14 cellular contexts compared by ENCODE assay signal in the genomic region with DNA sequence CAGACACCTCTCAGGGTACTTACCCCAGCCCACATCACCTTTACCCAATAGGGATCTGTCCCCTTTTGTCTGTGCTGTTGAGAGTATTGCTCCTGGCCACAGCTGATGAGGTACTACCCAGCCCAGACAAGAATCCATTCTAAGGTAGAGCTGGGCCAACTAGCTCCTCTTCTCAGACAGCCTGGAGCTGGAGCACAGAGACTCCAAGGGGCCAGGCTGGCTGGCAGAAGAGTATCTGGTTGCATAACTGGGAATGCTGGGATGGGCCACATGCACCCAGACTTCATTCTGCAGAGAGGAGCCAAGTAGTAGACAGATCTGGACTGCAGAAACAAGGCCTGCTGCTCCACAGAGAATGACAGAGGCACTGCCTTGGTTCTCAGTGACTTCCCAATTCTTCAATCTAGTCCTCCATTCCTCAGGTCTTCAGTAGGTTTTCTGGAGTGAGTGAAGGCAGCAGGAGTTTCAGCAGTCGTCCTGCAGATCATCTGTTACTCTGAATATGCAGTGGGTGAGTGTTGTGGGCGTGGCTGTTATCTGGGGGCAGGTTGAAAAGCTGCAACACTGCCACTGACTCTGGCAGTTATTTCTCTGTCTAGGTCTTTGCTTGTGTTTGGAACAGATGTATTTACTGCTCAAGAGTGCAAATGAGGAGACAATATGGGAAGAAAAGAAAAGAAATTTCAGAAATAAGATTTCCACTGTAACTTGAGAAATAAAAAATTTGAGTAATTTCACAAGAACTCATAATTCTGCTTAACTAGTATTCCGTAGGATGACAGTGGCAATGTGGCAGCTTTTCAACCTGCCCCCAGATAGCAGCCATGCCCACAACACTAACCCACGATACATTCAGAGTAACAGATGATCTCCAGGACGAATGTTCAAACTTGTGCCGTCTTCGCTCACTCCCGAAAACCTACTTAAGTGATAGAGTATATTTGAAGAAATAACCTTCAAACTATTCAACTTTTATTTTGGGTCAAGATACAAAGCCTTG. TPM values are rescaled to one million over a fixed set of nuclear protein-coding genes. Genes with fewer than 3 reads are reported as not detected.
A peak's percentile ranks its signal among the peaks of the same experiment; 100 is the strongest.
DNase-seq lines count a peak whose midpoint lies in the region; ATAC-seq, FAIRE-seq and TF ChIP-seq lines count a peak whose summit lies in the region.
"Had no signal": no experiment of that assay in that cellular context is flagged by ENCODE, and none has a peak within 500 bp of the region (broad histone marks: within the 10 kb centered on the region; RNA-seq: fewer than 3 reads in every experiment).

No MANE protein-coding gene starts in this region.

- peaks cover 85% of the 10 kb centered on the region for H3K79me2 ChIP-seq in keratinocyte (ENCODE audit: control insufficient read depth, insufficient read depth, low read length)

- H3K4me3 ChIP-seq in keratinocyte (ENCODE audit: control insufficient read depth in 2 of 3, extremely low read depth in 1 of 3, insufficient read depth in 2 of 3, low read depth in 1 of 3, low read length in 3 of 3), result no peak overlapping the region
- H3K4me3 ChIP-seq: thoracic aorta had no signal

- peaks cover 3 to 4% of the 10 kb centered on the region in 2 experiments for H3K36me3 ChIP-seq in keratinocyte (ENCODE audit: control insufficient read depth in 2 of 2, extremely low read depth in 1 of 2, insufficient read depth in 2 of 2, low read length in 2 of 2)
- H3K36me3 ChIP-seq: thoracic aorta had no signal

- dilution Hi-C loops in keratinocyte (cut with MboI; ENCODE audit: extremely low pct_ligation_motif_present, low sequenced_read_pairs), result no loop called here

- H3K4me2 ChIP-seq in keratinocyte (ENCODE audit: control insufficient read depth, extremely low read depth, insufficient read depth, low read depth, low read length), result no peak overlapping the region

- no peaks in the 10 kb centered on the region for H3K27me3 ChIP-seq in keratinocyte (ENCODE audit: control insufficient read depth, extremely low read depth, insufficient read depth, low read length)

- peaks cover 48% of the 10 kb centered on the region for H3K4me1 ChIP-seq in keratinocyte (ENCODE audit: control insufficient read depth, extremely low read depth, insufficient read depth, low read length)

- no peak for TF ChIP-seq CTCF in activated CD8-positive, alpha-beta T cell treated with anti-CD3 and anti-CD28 coated beads for 36 hours (IDR thresholded peaks at IDR 0.05)
- no peak for TF ChIP-seq CTCF in keratinocyte (optimal IDR thresholded peaks at IDR 0.05 in 1 of 3, IDR thresholded peaks at IDR 0.05 in 1 of 3, conservative IDR thresholded peaks at IDR 0.05 in 1 of 3; ENCODE audit: extremely low read depth in 1 of 3, insufficient read depth in 2 of 3, low read length in 3 of 3)

- H3K27ac ChIP-seq in keratinocyte (ENCODE audit: control insufficient read depth, insufficient read depth, low read length), result no peak overlapping the region
- H3K27ac ChIP-seq: thoracic aorta had no signal

- DNase-seq in activated CD8-positive, alpha-beta T cell treated with anti-CD3 and anti-CD28 coated beads for 36 hours, result peak; percentile 31
- DNase-seq in activated CD8-positive, alpha-beta T cell treated with anti-CD3 and anti-CD28 coated beads, Interleukin-2, amount 10 ng/mL, durations not matched to agents 7 days and 5 days, result no peak
- DNase-seq in amniotic epithelial cell (ENCODE audit: low read depth), result peak; percentile 35
- no peak for DNase-seq in keratinocyte (ENCODE audit: low read depth, low spot score)
- DNase-seq in stimulated activated naive B cell treated with anti-CD40 and anti-IgM and Interleukin-4, amounts not matched to agents 10 μg/mL and 1 μg/mL and 100 μg/mL, for 72 hours, result no peak
- no peak for DNase-seq in AML-193 (lab: John Stamatoyannopoulos, UW)
- no peak for DNase-seq in 8988T
- DNase-seq: activated CD4-positive, alpha-beta T cell treated with anti-CD3 and anti-CD28 coated beads for 48 hours; NCI-H2107; SHP77 had no signal

- H4K20me1 ChIP-seq in keratinocyte (ENCODE audit: control insufficient read depth, extremely low read depth, insufficient read depth, low read length), result peaks cover 33% of the 10 kb centered on the region

- intact Hi-C loops in activated CD8-positive, alpha-beta T cell treated with anti-CD3 and anti-CD28 coated beads for 36 hours (cut with micrococcal nuclease), result no loop called here

- peak; percentile 27 for ATAC-seq in activated CD8-positive, alpha-beta T cell treated with anti-CD3 and anti-CD28 coated beads for 36 hours
- ATAC-seq in activated CD8-positive, alpha-beta T cell treated with anti-CD3 and anti-CD28 coated beads, Interleukin-2, amount 10 ng/mL, durations not matched to agents 7 days and 5 days, result no peak
- peak; percentile 60 to 72 for ATAC-seq in stimulated activated naive B cell treated with anti-CD40 and anti-IgM and Interleukin-4, amounts not matched to agents 10 μg/mL and 1 μg/mL and 100 μg/mL, for 72 hours (replicated peaks)
- no peak for ATAC-seq in GM19395 (IDR thresholded peaks at IDR 0.05; ENCODE audit: unreplicated experiment)

- H3K27ac Mint-ChIP-seq in activated CD8-positive, alpha-beta T cell treated with anti-CD3 and anti-CD28 coated beads for 36 hours, result no peak overlapping the region
- H3K27ac Mint-ChIP-seq in activated CD8-positive, alpha-beta T cell treated with anti-CD3 and anti-CD28 coated beads, Interleukin-2, amount 10 ng/mL, durations not matched to agents 7 days and 5 days, result no peak overlapping the region
- peak overlapping the region; percentile 20 for H3K27ac Mint-ChIP-seq in stimulated activated naive B cell treated with anti-CD40 and anti-IgM and Interleukin-4, amounts not matched to agents 10 μg/mL and 1 μg/mL and 100 μg/mL, for 72 hours

- no peaks in the 10 kb centered on the region for H3K9me3 ChIP-seq in keratinocyte (ENCODE audit: control insufficient read depth, low read depth, low read length)
- H3K9me3 ChIP-seq: thoracic aorta had no signal

- peaks cover 66% of the 10 kb centered on the region for H3K4me1 Mint-ChIP-seq in activated CD8-positive, alpha-beta T cell treated with anti-CD3 and anti-CD28 coated beads for 36 hours (ENCODE audit: low read depth)
- H3K4me1 Mint-ChIP-seq in activated CD8-positive, alpha-beta T cell treated with anti-CD3 and anti-CD28 coated beads, Interleukin-2, amount 10 ng/mL, durations not matched to agents 7 days and 5 days (ENCODE audit: low read depth), result peaks cover 20% of the 10 kb centered on the region
- H3K4me1 Mint-ChIP-seq in stimulated activated naive B cell treated with anti-CD40 and anti-IgM and Interleukin-4, amounts not matched to agents 10 μg/mL and 1 μg/mL and 100 μg/mL, for 72 hours, result peaks cover 52 to 66% of the 10 kb centered on the region in 2 donors

- POLR2A ChIA-PET in activated CD8-positive, alpha-beta T cell treated with anti-CD3 and anti-CD28 coated beads for 36 hours (lab: Charles Lee), result interaction anchor here (0.6 to 1.2 kb wide), 3 partner anchors 15 to 89 kb away, joined by 3 read pairs; no protein-coding TSS in a partner anchor
- POLR2A ChIA-PET in activated CD8-positive, alpha-beta T cell treated with anti-CD3 and anti-CD28 coated beads, Interleukin-2, amount 10 ng/mL, durations not matched to agents 7 days and 5 days (lab: Charles Lee), result no interaction called here

- no peak overlapping the region for H3K9ac ChIP-seq in keratinocyte (ENCODE audit: control insufficient read depth, extremely low read depth, insufficient read depth, low read length)

- no peak overlapping the region for H2AFZ ChIP-seq in keratinocyte (ENCODE audit: control insufficient read depth, low read length)

- no peaks in the 10 kb centered on the region for H3K9me3 Mint-ChIP-seq in activated CD8-positive, alpha-beta T cell treated with anti-CD3 and anti-CD28 coated beads for 36 hours
- H3K9me3 Mint-ChIP-seq in activated CD8-positive, alpha-beta T cell treated with anti-CD3 and anti-CD28 coated beads, Interleukin-2, amount 10 ng/mL, durations not matched to agents 7 days and 5 days (ENCODE audit: insufficient read depth), result no peaks in the 10 kb centered on the region
- H3K9me3 Mint-ChIP-seq in stimulated activated naive B cell treated with anti-CD40 and anti-IgM and Interleukin-4, amounts not matched to agents 10 μg/mL and 1 μg/mL and 100 μg/mL, for 72 hours, result no peaks in the 10 kb centered on the region

- H3K36me3 Mint-ChIP-seq in activated CD8-positive, alpha-beta T cell treated with anti-CD3 and anti-CD28 coated beads for 36 hours (ENCODE audit: low read depth), result no peaks in the 10 kb centered on the region
- peaks cover 7% of the 10 kb centered on the region for H3K36me3 Mint-ChIP-seq in activated CD8-positive, alpha-beta T cell treated with anti-CD3 and anti-CD28 coated beads, Interleukin-2, amount 10 ng/mL, durations not matched to agents 7 days and 5 days (ENCODE audit: low read depth)
- peaks cover 5 to 31% of the 10 kb centered on the region in 2 donors for H3K36me3 Mint-ChIP-seq in stimulated activated naive B cell treated with anti-CD40 and anti-IgM and Interleukin-4, amounts not matched to agents 10 μg/mL and 1 μg/mL and 100 μg/mL, for 72 hours

- peak; percentile 48 for FAIRE-seq in keratinocyte (lab: Jason Lieb, UNC)
- FAIRE-seq: frontal cortex, HTR-8/SVneo had no signal

- CTCF ChIA-PET in activated CD8-positive, alpha-beta T cell treated with anti-CD3 and anti-CD28 coated beads for 36 hours (lab: Charles Lee), result interaction anchor here (1.0 kb wide), 1 partner anchor 106 kb away, joined by 3 read pairs; no protein-coding TSS in a partner anchor
- CTCF ChIA-PET in activated CD8-positive, alpha-beta T cell treated with anti-CD3 and anti-CD28 coated beads, Interleukin-2, amount 10 ng/mL, durations not matched to agents 7 days and 5 days (lab: Charles Lee), result no interaction called here

- H3K27me3 Mint-ChIP-seq in activated CD8-positive, alpha-beta T cell treated with anti-CD3 and anti-CD28 coated beads for 36 hours, result no peaks in the 10 kb centered on the region
- H3K27me3 Mint-ChIP-seq in activated CD8-positive, alpha-beta T cell treated with anti-CD3 and anti-CD28 coated beads, Interleukin-2, amount 10 ng/mL, durations not matched to agents 7 days and 5 days (ENCODE audit: low read depth), result no peaks in the 10 kb centered on the region
- no peaks in the 10 kb centered on the region for H3K27me3 Mint-ChIP-seq in stimulated activated naive B cell treated with anti-CD40 and anti-IgM and Interleukin-4, amounts not matched to agents 10 μg/mL and 1 μg/mL and 100 μg/mL, for 72 hours

- no peak overlapping the region for H3K4me3 Mint-ChIP-seq in activated CD8-positive, alpha-beta T cell treated with anti-CD3 and anti-CD28 coated beads for 36 hours
- no peak overlapping the region for H3K4me3 Mint-ChIP-seq in activated CD8-positive, alpha-beta T cell treated with anti-CD3 and anti-CD28 coated beads, Interleukin-2, amount 10 ng/mL, durations not matched to agents 7 days and 5 days
- no peak overlapping the region for H3K4me3 Mint-ChIP-seq in stimulated activated naive B cell treated with anti-CD40 and anti-IgM and Interleukin-4, amounts not matched to agents 10 μg/mL and 1 μg/mL and 100 μg/mL, for 72 hours

- H3K9me1 ChIP-seq in keratinocyte (ENCODE audit: control insufficient read depth, extremely low read depth, insufficient read depth, low read length), result no peaks in the 10 kb centered on the region

RNA-seq across cellular contexts. Expression of a gene that starts 34.9 kb away (rescaled TPM):
- 10 to 100 TPM; 87.1 to 93.4 TPM for total RNA-seq in activated CD8-positive, alpha-beta T cell treated with anti-CD3 and anti-CD28 coated beads for 36 hours
- 100 to 1,000 TPM; 141 to 144 TPM for total RNA-seq in activated CD8-positive, alpha-beta T cell treated with anti-CD3 and anti-CD28 coated beads, Interleukin-2, amount 10 ng/mL, durations not matched to agents 7 days and 5 days
- 106 to 136 TPM (median 117 TPM) in 3 replicates for polyA plus RNA-seq in keratinocyte
- polyA plus RNA-seq in keratinocyte (2011; ENCODE audit: low read depth), result 41.7 TPM
- 66.1 and 140 TPM in 2 replicates for polyA plus RNA-seq in keratinocyte (2011; cell fraction: cytosol; rRNA removed)
- polyA plus RNA-seq in keratinocyte (2011; cell fraction: nucleus; rRNA removed), result 68.0 and 73.3 TPM in 2 replicates
- 44.3 and 71.7 TPM in 2 replicates for polyA plus RNA-seq in keratinocyte (2012; ENCODE audit: low replicate concordance)
- 95.4 to 117 TPM (median 112 TPM) in 3 replicates for polyA minus RNA-seq in keratinocyte
- 31.1 TPM for polyA minus RNA-seq in keratinocyte (2011; cell fraction: cytosol; rRNA and poly(A)+ RNA removed)
- 22.8 and 44.6 TPM in 2 replicates for polyA minus RNA-seq in keratinocyte (2011; cell fraction: nucleus; rRNA and poly(A)+ RNA removed)

Comparison
In these comparisons a context has a peak if more than half of its experiments do, and no peak if none do; other contexts are left out.
1. ATAC-seq: peak in activated CD8-positive, alpha-beta T cell treated with anti-CD3 and anti-CD28 coated beads for 36 hours (single experiment) and stimulated activated naive B cell treated with anti-CD40 and anti-IgM and Interleukin-4, amounts not matched to agents 10 μg/mL and 1 μg/mL and 100 μg/mL, for 72 hours (2 of 2); none in activated CD8-positive, alpha-beta T cell treated with anti-CD3 and anti-CD28 coated beads, Interleukin-2, amount 10 ng/mL, durations not matched to agents 7 days and 5 days (single experiment) and GM19395 (single experiment).
2. DNase-seq: peak in activated CD8-positive, alpha-beta T cell treated with anti-CD3 and anti-CD28 coated beads for 36 hours (single experiment) and amniotic epithelial cell (single experiment); none in activated CD8-positive, alpha-beta T cell treated with anti-CD3 and anti-CD28 coated beads, Interleukin-2, amount 10 ng/mL, durations not matched to agents 7 days and 5 days (single experiment), keratinocyte (single experiment), stimulated activated naive B cell treated with anti-CD40 and anti-IgM and Interleukin-4, amounts not matched to agents 10 μg/mL and 1 μg/mL and 100 μg/mL, for 72 hours (single experiment), AML-193 (0 of 2) and 8988T (single experiment).